In the genomic region with DNA sequence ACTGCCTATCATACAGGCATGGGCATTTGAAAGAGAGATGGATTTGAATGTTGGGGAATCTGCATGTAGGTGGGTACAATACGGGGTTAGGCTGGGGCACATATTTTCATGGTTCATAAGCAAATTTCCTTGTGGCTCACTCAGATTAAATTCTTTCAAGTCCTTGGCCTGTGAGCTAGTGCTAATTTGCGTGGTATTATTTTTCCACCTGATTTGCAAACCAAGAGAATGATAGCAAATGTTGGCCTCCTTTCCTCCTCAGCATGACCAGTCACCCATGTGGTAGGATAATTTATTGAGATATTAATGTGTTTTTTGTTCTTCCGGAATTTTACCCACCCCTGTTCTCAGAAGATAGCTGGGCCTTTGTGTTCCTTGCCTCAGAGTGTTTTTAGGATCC, we compare ENCODE assay signal across 29 cellular contexts. TPM values are rescaled to one million over a fixed set of nuclear protein-coding genes. Genes with fewer than 3 reads are reported as not detected.
"Had no signal": no experiment of that assay in that cellular context is flagged by ENCODE, and none has a peak within 500 bp of the region (broad histone marks: within the 10 kb centered on the region; RNA-seq: fewer than 3 reads in every experiment).

No MANE protein-coding gene starts in this region.

- H3K27me3 Mint-ChIP-seq: progenitor cell of endocrine pancreas had no signal

- H3K36me3 Mint-ChIP-seq: activated naive CD8-positive, alpha-beta T cell treated with anti-CD3 and anti-CD28 coated beads, Interleukin-2, amount 10 ng/mL, durations not matched to agents 7 days and 5 days; mesothelial cell of epicardium had no signal

- H3K9me3 ChIP-seq: body of pancreas, tibial artery had no signal

- H3K4me1 ChIP-seq: body of pancreas, sigmoid colon had no signal

- ATAC-seq: activated T-cell treated with anti-CD3 and anti-CD28 coated beads, Interleukin-2, amount 50 U/mL, for 4 hours; body of pancreas; esophagus mucosa; left colon; naive thymus-derived CD8-positive, alpha-beta T cell; stimulated activated naive CD8-positive, alpha-beta T cell treated with anti-CD3 and anti-CD28 coated beads, Interleukin-15, Interleukin-2, amounts not matched to agents 100 U/mL and 50 U/mL, for 24 hours had no signal

- H3K4me1 Mint-ChIP-seq: activated naive CD8-positive, alpha-beta T cell treated with anti-CD3 and anti-CD28 coated beads, Interleukin-2, amount 10 ng/mL, durations not matched to agents 7 days and 5 days; naive thymus-derived CD8-positive, alpha-beta T cell had no signal

- H3K9me3 Mint-ChIP-seq: activated naive CD4-positive, alpha-beta T cell treated with anti-CD3 and anti-CD28 coated beads for 36 hours; activated naive CD8-positive, alpha-beta T cell treated with anti-CD3 and anti-CD28 coated beads, Interleukin-2, amount 10 ng/mL, durations not matched to agents 7 days and 5 days; naive thymus-derived CD8-positive, alpha-beta T cell had no signal

- H3K27ac Mint-ChIP-seq: activated naive CD4-positive, alpha-beta T cell treated with anti-CD3 and anti-CD28 coated beads for 36 hours; activated naive CD8-positive, alpha-beta T cell treated with anti-CD3 and anti-CD28 coated beads, Interleukin-2, amount 10 ng/mL, durations not matched to agents 7 days and 5 days; mesothelial cell of epicardium; naive thymus-derived CD8-positive, alpha-beta T cell; progenitor cell of endocrine pancreas had no signal

- H3K4me3 ChIP-seq: body of pancreas, cardiac muscle cell, heart right ventricle, lung, sigmoid colon, tibial artery had no signal

- H3K27me3 ChIP-seq: body of pancreas, cardiac muscle cell, heart right ventricle, sigmoid colon, tibial artery had no signal

- DNase-seq: activated CD4-positive, alpha-beta T cell treated with anti-CD3 and anti-CD28 coated beads for 4 hours; activated CD4-positive, alpha-beta T cell treated with anti-CD3 and anti-CD28 coated beads, Interleukin-2, amount 50 U/mL, for 48 hours; activated CD4-positive, CD25-positive, alpha-beta regulatory T cell; activated CD8-positive, alpha-beta memory T cell treated with anti-CD3 and anti-CD28 coated beads, Interleukin-2, amount 50 U/mL, for 48 hours; activated naive CD4-positive, alpha-beta T cell treated with anti-CD3 and anti-CD28 coated beads for 36 hours; activated naive CD8-positive, alpha-beta T cell treated with anti-CD3 and anti-CD28 coated beads, Interleukin-2, amount 10 ng/mL, durations not matched to agents 7 days and 5 days; activated T-cell treated with anti-CD3 and anti-CD28 coated beads, Interleukin-2, amount 50 U/mL, for 4 hours; body of pancreas; effector CD4-positive, alpha-beta T cell; heart right ventricle; islet precursor cell; left colon; naive thymus-derived CD8-positive, alpha-beta T cell; retina; sigmoid colon; stimulated activated CD4-positive, alpha-beta T cell treated with anti-CD3 and anti-CD28 coated beads, Interleukin-4, amount 100 ng/mL, for 24 hours; stimulated activated naive CD8-positive, alpha-beta T cell treated with anti-CD3 and anti-CD28 coated beads, Interleukin-15, Interleukin-2, amounts not matched to agents 100 U/mL and 50 U/mL, for 24 hours; substantia nigra; T1000; tibial artery had no signal

- H3K27ac ChIP-seq: body of pancreas, cardiac muscle cell, tibial artery had no signal

- H3K4me3 Mint-ChIP-seq: activated naive CD4-positive, alpha-beta T cell treated with anti-CD3 and anti-CD28 coated beads for 36 hours; activated naive CD8-positive, alpha-beta T cell treated with anti-CD3 and anti-CD28 coated beads, Interleukin-2, amount 10 ng/mL, durations not matched to agents 7 days and 5 days; activated T-cell treated with anti-CD3 and anti-CD28 coated beads, Interleukin-2, amount 50 U/mL, for 4 hours; mesothelial cell of epicardium; naive thymus-derived CD8-positive, alpha-beta T cell had no signal

- H3K36me3 ChIP-seq: cardiac muscle cell, heart right ventricle, sigmoid colon, tibial artery had no signal

RNA-seq across cellular contexts. Expression of a gene that starts 22.9 kb away (rescaled TPM):
- total RNA-seq: activated CD8-positive, alpha-beta memory T cell treated with anti-CD3 and anti-CD28 coated beads for 36 hours; activated naive CD4-positive, alpha-beta T cell treated with anti-CD3 and anti-CD28 coated beads for 36 hours; activated naive CD8-positive, alpha-beta T cell treated with anti-CD3 and anti-CD28 coated beads, Interleukin-2, amount 10 ng/mL, durations not matched to agents 7 days and 5 days; chondrocyte; naive thymus-derived CD8-positive, alpha-beta T cell; osteocyte; T-helper 1 cell treated with Interleukin-12 subunit alpha and Interleukin-12 subunit beta and Interleukin-4 antibody, amounts not matched to agents 30 ng/mL and 1 ng/mL, for 36 hours had no signal
